In genomic region chr16:79402920-79403319, GRCh38 we compare ENCODE assay signal across 22 cellular contexts.
"Had no signal": no experiment of that assay in that cellular context is flagged by ENCODE, and none has a peak within 500 bp of the region (broad histone marks: within the 10 kb centered on the region; RNA-seq: fewer than 3 reads in every experiment).

No MANE protein-coding gene starts in this region.

- H3K4me1 ChIP-seq: esophagus muscularis mucosa, prostate gland had no signal

- H3K4me3 Mint-ChIP-seq: activated CD4-positive, alpha-beta T cell treated with anti-CD3 and anti-CD28 coated beads, Interleukin-2, amount 10 ng/mL, durations not matched to agents 7 days and 5 days; activated CD8-positive, alpha-beta memory T cell treated with anti-CD3 and anti-CD28 coated beads, Interleukin-2, amount 10 ng/mL, durations not matched to agents 7 days and 5 days; activated CD8-positive, alpha-beta T cell treated with anti-CD3 and anti-CD28 coated beads for 36 hours; activated naive CD4-positive, alpha-beta T cell treated with anti-CD3 and anti-CD28 coated beads, Interleukin-2, amount 50 U/mL, for 24 hours; brain; effector memory CD8-positive, alpha-beta T cell; memory B cell; naive thymus-derived CD8-positive, alpha-beta T cell; neural progenitor cell; type B pancreatic cell had no signal

- DNase-seq: activated CD4-positive, alpha-beta T cell treated with anti-CD3 and anti-CD28 coated beads, Interleukin-2, amount 10 ng/mL, durations not matched to agents 7 days and 5 days; activated CD4-positive, CD25-positive, alpha-beta regulatory T cell treated with anti-CD3 and anti-CD28 coated beads, Interleukin-2, amount 50 U/mL, for 72 hours; activated CD8-positive, alpha-beta memory T cell treated with anti-CD3 and anti-CD28 coated beads, Interleukin-2, amount 10 ng/mL, durations not matched to agents 7 days and 5 days; activated CD8-positive, alpha-beta T cell treated with anti-CD3 and anti-CD28 coated beads for 36 hours; activated effector memory CD4-positive, alpha-beta T cell treated with anti-CD3 and anti-CD28 coated beads, Interleukin-2, amount 50 U/mL, for 16 hours; activated T-cell treated with anti-CD3 and anti-CD28 coated beads for 4 hours; aorta; caudate nucleus; effector memory CD8-positive, alpha-beta T cell; glutamatergic neuron; hippocampal formation; naive thymus-derived CD8-positive, alpha-beta T cell; SK-N-SH; stimulated activated CD4-positive, alpha-beta T cell treated with anti-CD3 and anti-CD28 coated beads, Interleukin-12 subunit alpha, Interleukin-12 subunit beta, amount 100 ng/mL, for 4 hours had no signal

- H3K27ac ChIP-seq: esophagus muscularis mucosa, neural progenitor cell, prostate gland, VCaP had no signal

- H3K27me3 ChIP-seq: neural progenitor cell had no signal

- H3K36me3 Mint-ChIP-seq: activated CD8-positive, alpha-beta memory T cell treated with anti-CD3 and anti-CD28 coated beads, Interleukin-2, amount 10 ng/mL, durations not matched to agents 7 days and 5 days; activated naive CD4-positive, alpha-beta T cell treated with anti-CD3 and anti-CD28 coated beads, Interleukin-2, amount 50 U/mL, for 24 hours; brain; memory B cell; naive thymus-derived CD8-positive, alpha-beta T cell; type B pancreatic cell had no signal

- H3K4me1 Mint-ChIP-seq: activated CD4-positive, alpha-beta T cell treated with anti-CD3 and anti-CD28 coated beads, Interleukin-2, amount 10 ng/mL, durations not matched to agents 7 days and 5 days; activated CD8-positive, alpha-beta memory T cell treated with anti-CD3 and anti-CD28 coated beads, Interleukin-2, amount 10 ng/mL, durations not matched to agents 7 days and 5 days; activated naive CD4-positive, alpha-beta T cell treated with anti-CD3 and anti-CD28 coated beads, Interleukin-2, amount 50 U/mL, for 24 hours; naive thymus-derived CD8-positive, alpha-beta T cell had no signal

- H3K4me2 ChIP-seq: neural progenitor cell, SK-N-SH had no signal

- H3K27ac Mint-ChIP-seq: activated CD4-positive, alpha-beta T cell treated with anti-CD3 and anti-CD28 coated beads, Interleukin-2, amount 10 ng/mL, durations not matched to agents 7 days and 5 days; activated CD8-positive, alpha-beta memory T cell treated with anti-CD3 and anti-CD28 coated beads, Interleukin-2, amount 10 ng/mL, durations not matched to agents 7 days and 5 days; activated CD8-positive, alpha-beta T cell treated with anti-CD3 and anti-CD28 coated beads for 36 hours; activated naive CD4-positive, alpha-beta T cell treated with anti-CD3 and anti-CD28 coated beads, Interleukin-2, amount 50 U/mL, for 24 hours; effector memory CD8-positive, alpha-beta T cell; memory B cell; naive thymus-derived CD8-positive, alpha-beta T cell had no signal

- ATAC-seq: activated CD8-positive, alpha-beta memory T cell treated with anti-CD3 and anti-CD28 coated beads, Interleukin-2, amount 10 ng/mL, durations not matched to agents 7 days and 5 days; activated CD8-positive, alpha-beta T cell treated with anti-CD3 and anti-CD28 coated beads for 36 hours; effector memory CD8-positive, alpha-beta T cell; naive thymus-derived CD8-positive, alpha-beta T cell had no signal

- H3K9me3 Mint-ChIP-seq: activated CD8-positive, alpha-beta T cell treated with anti-CD3 and anti-CD28 coated beads for 36 hours; activated naive CD4-positive, alpha-beta T cell treated with anti-CD3 and anti-CD28 coated beads, Interleukin-2, amount 50 U/mL, for 24 hours; effector memory CD8-positive, alpha-beta T cell; naive thymus-derived CD8-positive, alpha-beta T cell; type B pancreatic cell had no signal

- H3K9me3 ChIP-seq: prostate gland, SK-N-SH had no signal

- H3K4me3 ChIP-seq: esophagus muscularis mucosa, neural progenitor cell, prostate gland had no signal

- H3K36me3 ChIP-seq: esophagus muscularis mucosa, neural progenitor cell, prostate gland had no signal

- H3K9ac ChIP-seq: neural progenitor cell, SK-N-SH had no signal

- H3K27me3 Mint-ChIP-seq: activated CD4-positive, alpha-beta T cell treated with anti-CD3 and anti-CD28 coated beads, Interleukin-2, amount 10 ng/mL, durations not matched to agents 7 days and 5 days; activated CD8-positive, alpha-beta T cell treated with anti-CD3 and anti-CD28 coated beads for 36 hours; activated naive CD4-positive, alpha-beta T cell treated with anti-CD3 and anti-CD28 coated beads, Interleukin-2, amount 50 U/mL, for 24 hours had no signal
